In the genomic region with DNA sequence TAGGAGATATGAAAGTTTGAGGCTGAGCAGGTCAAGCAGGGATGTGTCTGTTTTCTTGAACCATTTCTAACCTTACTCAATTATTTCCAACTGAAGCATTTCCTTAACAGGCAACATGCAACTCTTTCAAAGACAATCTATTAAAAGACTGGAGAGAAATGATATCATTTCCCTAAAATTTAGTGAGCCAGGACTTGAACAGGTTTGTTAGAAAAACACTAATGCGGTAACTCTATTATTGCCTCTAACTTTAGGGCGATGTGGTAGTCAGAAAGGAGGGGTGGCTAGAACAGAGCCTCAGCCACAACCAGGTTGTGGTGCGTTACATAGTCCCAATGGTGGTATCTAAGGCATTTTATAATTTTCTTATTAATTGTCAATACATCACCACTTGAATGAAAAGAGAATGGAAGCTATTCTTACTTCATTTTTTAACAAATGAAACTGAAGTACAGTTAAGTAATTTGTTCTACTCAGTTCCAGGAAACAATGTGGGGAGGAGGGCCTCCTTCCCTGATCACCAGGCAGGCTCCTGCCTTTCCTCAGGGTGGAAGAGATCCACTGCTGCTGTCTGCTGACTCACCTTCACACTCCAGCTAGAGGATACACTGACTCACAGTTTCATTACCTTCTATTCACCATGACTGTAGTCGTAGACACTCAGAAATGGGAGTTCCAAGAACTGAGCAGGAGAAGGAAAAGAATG, we compare ENCODE assay signal across 8 cellular contexts. TPM values are rescaled to one million over a fixed set of nuclear protein-coding genes. Genes with fewer than 3 reads are reported as not detected.
A peak's percentile ranks its signal among the peaks of the same experiment; 100 is the strongest.
DNase-seq lines count a peak whose midpoint lies in the region; ATAC-seq and TF ChIP-seq lines count a peak whose summit lies in the region.

No MANE protein-coding gene starts in this region.

- WGBS in GM23248 (ENCODE audit: low coverage in 1 of 2, low lambda C conversion rate in 2 of 2, missing lambda C conversion rate in 2 of 2), 2 experiments = 72 to 73% methylated on average over 4 of the region's 4 CpGs
- 76 to 90% methylated on average over 4 of the region's 4 CpGs for WGBS in testis, 2 donors

- peaks cover 92% of the 10 kb centered on the region for H3K4me1 Mint-ChIP-seq in activated B cell treated with CpG ODN at 0.5 μM for 24 hours

- POLR2A ChIA-PET in activated B cell treated with CpG ODN at 0.5 μM for 24 hours (lab: Charles Lee) = interaction anchor here (0.5 to 1.3 kb wide), 2 partner anchors 23 to 102 kb away, joined by 4 read pairs; a partner anchor contains a TSS

- no peak overlapping the region for H2AFZ ChIP-seq in GM23248

- CTCF ChIA-PET in activated B cell treated with CpG ODN at 0.5 μM for 24 hours (lab: Charles Lee) = interaction anchor here (1.4 kb wide), 1 partner anchor 103 kb away, joined by 3 read pairs; no protein-coding TSS in a partner anchor

- H3K9ac ChIP-seq in GM23248 = peak overlapping the region; percentile 46; the same call in 1 of the 2 replicates

- peak overlapping the region; percentile 66 for H3K27ac Mint-ChIP-seq in activated B cell treated with CpG ODN at 0.5 μM for 24 hours

- peak; percentile 88 for DNase-seq in A172 (ENCODE audit: low spot score)
- DNase-seq in GM23248 = peak; percentile 96
- DNase-seq in activated B cell treated with CpG ODN at 0.5 μM for 24 hours = no peak
- DNase-seq in Right ventricle myocardium inferior (ENCODE audit: missing footprints) = no peak
- DNase-seq in stimulated activated CD8-positive, alpha-beta memory T cell treated with anti-CD3 and anti-CD28 coated beads, Interleukin-7, amount 100 ng/mL, for 4 hours (ENCODE audit: low read depth in 2 of 2) = peak; percentile 16 to 17
- DNase-seq in epidermal melanocyte (ENCODE audit: insufficient read length, low spot score) = no peak
- no peak for DNase-seq in testis

- H3K9me3 ChIP-seq in GM23248 (ENCODE audit: low read depth) = no peaks in the 10 kb centered on the region
- H3K9me3 ChIP-seq in testis = no peaks in the 10 kb centered on the region

- H3K27ac ChIP-seq in GM23248 (peak overlapping the region; percentile 89), testis (no peak overlapping the region)

- intact Hi-C loops in activated B cell treated with CpG ODN at 0.5 μM for 24 hours (cut with micrococcal nuclease) = loop anchor here (5.0 kb wide), 3 partner anchors 38 to 98 kb away; no protein-coding TSS in a partner anchor
- intact Hi-C loops in Right ventricle myocardium inferior (cut with DNase I) = no loop called here
- intact Hi-C loops in testis (cut with DNase I; ENCODE audit: low total_unique reads) = no loop called here

- peaks cover 37% of the 10 kb centered on the region for H3F3A ChIP-seq in GM23248 (ENCODE audit: insufficient read depth)

- no peaks in the 10 kb centered on the region for H3K9me3 Mint-ChIP-seq in activated B cell treated with CpG ODN at 0.5 μM for 24 hours

- peak; percentile 62 for ATAC-seq in activated B cell treated with CpG ODN at 0.5 μM for 24 hours (ENCODE audit: low read depth)
- ATAC-seq in Right ventricle myocardium inferior = peak; percentile 59
- ATAC-seq in HG03460 (IDR thresholded peaks at IDR 0.05; ENCODE audit: unreplicated experiment) = no peak

- H4K20me1 ChIP-seq in GM23248 (ENCODE audit: insufficient read depth) = peaks cover 5% of the 10 kb centered on the region; the same call in 1 of the 2 replicates

- no peak for TF ChIP-seq CTCF in activated B cell treated with CpG ODN at 0.5 μM for 24 hours (IDR thresholded peaks at IDR 0.05)
- TF ChIP-seq CTCF in testis (IDR thresholded peaks at IDR 0.05) = no peak

- TF ChIP-seq POLR2A in testis (IDR thresholded peaks at IDR 0.05) = no peak

- H3K4me1 ChIP-seq in GM23248 (ENCODE audit: insufficient read depth) = peaks cover 30% of the 10 kb centered on the region
- no peaks in the 10 kb centered on the region for H3K4me1 ChIP-seq in testis

- in situ Hi-C loops in GM23248 (cut with MboI) = no loop called here

- peak overlapping the region; percentile 80 for H3K4me2 ChIP-seq in GM23248 (ENCODE audit: unreplicated experiment)

- no peak overlapping the region for H3K4me3 Mint-ChIP-seq in activated B cell treated with CpG ODN at 0.5 μM for 24 hours

- peaks cover 3% of the 10 kb centered on the region for H3K36me3 Mint-ChIP-seq in activated B cell treated with CpG ODN at 0.5 μM for 24 hours (ENCODE audit: low read depth)

- H3K27me3 ChIP-seq in GM23248 (replicated peaks; ENCODE audit: insufficient read depth) (no peaks in the 10 kb centered on the region), testis (no peaks in the 10 kb centered on the region)

- peaks cover 96% of the 10 kb centered on the region for H3K79me2 ChIP-seq in GM23248 (ENCODE audit: insufficient read depth)

- H3K4me3 ChIP-seq in GM23248 (peak overlapping the region; percentile 44), testis (no peak overlapping the region)

- H3K36me3 ChIP-seq in GM23248 (ENCODE audit: low read depth) (no peaks in the 10 kb centered on the region), testis (ENCODE audit: low read depth, missing control alignments) (no peaks in the 10 kb centered on the region)

- no peaks in the 10 kb centered on the region for H3K9me2 ChIP-seq in GM23248 (ENCODE audit: insufficient read depth)

- H3K27me3 Mint-ChIP-seq in activated B cell treated with CpG ODN at 0.5 μM for 24 hours = no peaks in the 10 kb centered on the region

RNA-seq across cellular contexts. Expression of a gene that starts 22.8 kb away (rescaled TPM):
- total RNA-seq in A172 (2014; rRNA removed; shearing (Covaris generic)) = 13.8 and 25.6 TPM in 2 replicates
- 155 and 224 TPM in 2 replicates for total RNA-seq in GM23248 (2014; rRNA removed; shearing (Covaris generic))
- polyA plus RNA-seq in GM23248 (2016; fragmentation: Nextera tagmentation; extraction: Ambion mirVana) = 190 and 201 TPM in 2 replicates
- 185 and 186 TPM in 2 replicates for total RNA-seq in activated B cell treated with CpG ODN at 0.5 μM for 24 hours
- total RNA-seq in Right ventricle myocardium inferior = 37.6 TPM
- total RNA-seq in testis = 10 to 100 TPM; 14.3 to 22.5 TPM
- 23.4 TPM for polyA plus RNA-seq in testis (ENCODE audit: insufficient read depth, low read depth, low replicate concordance)

Comparison
In these comparisons a context has a peak if more than half of its experiments do, and no peak if none do; other contexts are left out.
1. DNase-seq: peak in A172 (single experiment), GM23248 (single experiment) and stimulated activated CD8-positive, alpha-beta memory T cell treated with anti-CD3 and anti-CD28 coated beads, Interleukin-7, amount 100 ng/mL, for 4 hours (2 of 2); none in activated B cell treated with CpG ODN at 0.5 μM for 24 hours (single experiment), Right ventricle myocardium inferior (single experiment), epidermal melanocyte (single experiment) and testis (single experiment).